8 cellular contexts compared by ENCODE assay signal in genomic region chr9:4678679-4679267, GRCh38. TPM values are rescaled to one million over a fixed set of nuclear protein-coding genes. Genes with fewer than 3 reads are reported as not detected.
DNase-seq lines count a peak whose midpoint lies in the region; ATAC-seq and TF ChIP-seq lines count a peak whose summit lies in the region.

No MANE protein-coding gene starts in this region.

- peak; percentile 18 for ATAC-seq in GM21723 (IDR thresholded peaks at IDR 0.05; ENCODE audit: unreplicated experiment)

- H3K4me1 ChIP-seq in breast epithelium: no peaks in the 10 kb centered on the region

- TF ChIP-seq POLR2A in breast epithelium (IDR thresholded peaks at IDR 0.05): no peak

- no peaks in the 10 kb centered on the region for H3K9me3 ChIP-seq in breast epithelium

- no peaks in the 10 kb centered on the region for H3K36me3 ChIP-seq in breast epithelium

- TF ChIP-seq CTCF in breast epithelium (IDR thresholded peaks at IDR 0.05): no peak

- intact Hi-C loops in breast epithelium (cut with DNase I; ENCODE audit: low total_unique reads): loop anchor here (5.0 kb wide), 1 partner anchor 214 kb away; no protein-coding TSS in a partner anchor

- H3K27me3 ChIP-seq in breast epithelium: no peaks in the 10 kb centered on the region
- H3K27me3 ChIP-seq in layer of hippocampus (ENCODE audit: control insufficient read depth, insufficient read depth, low read length): no peaks in the 10 kb centered on the region

- peak overlapping the region; percentile 77 to 89 (median 88) for H3K4me3 ChIP-seq in breast epithelium

- peak overlapping the region; percentile 97 for H3K27ac ChIP-seq in breast epithelium
- H3K27ac ChIP-seq in layer of hippocampus (ENCODE audit: low read depth, low read length): peak overlapping the region; percentile 97
- H3K27ac ChIP-seq in temporal lobe (ENCODE audit: low read depth, low read length): peak overlapping the region; percentile 95

- DNase-seq in NCI-H1417 (lab: John Stamatoyannopoulos, UW): peak; percentile 32 to 79 (median 50)
- DNase-seq in NCI-H1417 treated with DMSO at 0.1 percent for 48 hours (lab: John Stamatoyannopoulos, UW): no peak
- DNase-seq in NCI-H2171 (lab: John Stamatoyannopoulos, UW): peak; percentile 41
- DNase-seq in breast epithelium (ENCODE audit: low spot score in 2 of 2): no peak
- DNase-seq in effector CD8-positive, alpha-beta T cell (lab: John Stamatoyannopoulos, UW): no peak

RNA-seq across cellular contexts. Expression of gene CDC37L1, which starts 0.6 kb away (rescaled TPM):
- total RNA-seq in breast epithelium (10 to 100 TPM; 36.4 to 53.4 (median 42.7) TPM), temporal lobe (24.1 TPM)

RNA-seq across cellular contexts. Expression of gene SPATA6L, which starts 12.5 kb away (rescaled TPM):
- total RNA-seq in breast epithelium (10 to 100 TPM in 2 of 3 donors, 1 to 10 TPM in 1; 1.4 to 22.5 (median 14.4) TPM), temporal lobe (9.1 TPM)

RNA-seq across cellular contexts. Expression of gene PLPP6, which starts 16.7 kb away (rescaled TPM):
- total RNA-seq in breast epithelium: 10 to 100 TPM in 1 of 3 donors, 1 to 10 TPM in 2; 6.4 to 13.2 (median 8.8) TPM
- total RNA-seq in temporal lobe: 12.8 TPM

Comparison
In these comparisons a context has a peak if more than half of its experiments do, and no peak if none do; other contexts are left out.
1. DNase-seq: peak in NCI-H1417 (3 of 3) and NCI-H2171 (single experiment); none in NCI-H1417 treated with DMSO at 0.1 percent for 48 hours (single experiment), breast epithelium (0 of 2) and effector CD8-positive, alpha-beta T cell (single experiment).
2. Peak in every context shown above with its lines, with median percentiles within 50 percentile points of each other: H3K27ac ChIP-seq.